Comparison of ENCODE assay signal across 1 cellular context in the genomic region with DNA sequence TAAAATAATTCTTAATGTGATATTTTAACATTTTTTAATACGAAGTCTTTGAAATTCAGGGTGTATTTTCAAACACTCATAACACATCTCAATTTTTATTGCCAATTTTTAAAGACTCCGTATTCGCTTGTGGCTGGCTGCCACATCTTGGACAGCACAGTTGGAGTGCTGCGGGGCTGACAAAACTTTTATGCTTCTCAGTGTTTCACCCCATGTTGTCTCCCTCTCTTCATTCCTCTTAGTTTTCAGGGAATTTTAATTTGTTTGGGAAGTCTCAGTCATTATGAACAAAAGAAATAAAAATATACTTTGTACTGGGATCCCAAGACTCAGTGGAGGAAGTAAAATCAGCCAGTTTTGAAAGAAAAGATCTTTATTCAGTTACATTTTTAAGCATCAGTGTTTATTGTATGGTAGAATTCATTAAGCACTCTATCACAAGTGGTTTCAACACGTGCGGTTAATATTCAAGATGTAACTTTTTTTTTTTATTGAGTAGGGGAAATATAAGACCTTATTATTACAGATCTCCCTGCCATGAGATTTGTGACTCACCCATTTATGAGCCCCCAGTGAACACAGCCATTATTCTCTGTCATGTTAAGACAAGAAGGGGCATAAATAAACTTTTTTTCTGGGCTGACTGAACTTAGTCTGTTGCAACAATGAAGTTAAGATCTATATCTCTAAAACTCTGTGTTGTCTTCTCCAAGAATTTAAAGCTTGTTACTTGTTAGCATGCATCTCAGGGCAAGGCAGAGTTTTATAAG.
TF ChIP-seq lines count a peak whose summit lies in the region.

No MANE protein-coding gene starts in this region.

TF ChIP-seq in K562, 482 proteins besides CTCF, POLR2A, EP300 and RAD21:
- TF ChIP-seq CEBPG (CRISPR knock-in tag; IDR thresholded peaks at IDR 0.05) = no peak
- peak in 1 of 2 experiments; percentile 39; a peak in 3 of 4 replicates for TF ChIP-seq CEBPG (tag; conservative IDR thresholded peaks at IDR 0.05 in 1 of 2, IDR thresholded peaks at IDR 0.05 in 1 of 2)
- TF ChIP-seq MEIS2 (IDR thresholded peaks at IDR 0.05; ENCODE audit: partially characterized antibody) = peak; percentile 49
- TF ChIP-seq, protein P1, sequence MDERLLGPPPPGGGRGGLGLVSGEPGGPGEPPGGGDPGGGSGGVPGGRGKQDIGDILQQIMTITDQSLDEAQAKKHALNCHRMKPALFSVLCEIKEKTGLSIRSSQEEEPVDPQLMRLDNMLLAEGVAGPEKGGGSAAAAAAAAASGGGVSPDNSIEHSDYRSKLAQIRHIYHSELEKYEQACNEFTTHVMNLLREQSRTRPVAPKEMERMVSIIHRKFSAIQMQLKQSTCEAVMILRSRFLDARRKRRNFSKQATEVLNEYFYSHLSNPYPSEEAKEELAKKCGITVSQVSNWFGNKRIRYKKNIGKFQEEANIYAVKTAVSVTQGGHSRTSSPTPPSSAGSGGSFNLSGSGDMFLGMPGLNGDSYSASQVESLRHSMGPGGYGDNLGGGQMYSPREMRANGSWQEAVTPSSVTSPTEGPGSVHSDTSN (CRISPR knock-in tag; IDR thresholded peaks at IDR 0.05; ENCODE audit: low read depth) = no peak
- TF ChIP-seq, protein P1 (tag; conservative IDR thresholded peaks at IDR 0.05; ENCODE audit: low read depth) = peak; percentile 85
- TF ChIP-seq ZNF707 (CRISPR knock-in tag; conservative IDR thresholded peaks at IDR 0.05) = no peak
- peak; percentile 69; the same call in 1 of the 2 replicates for TF ChIP-seq CEBPB (tag; IDR thresholded peaks at IDR 0.05)
- no peak for TF ChIP-seq JUND (IDR thresholded peaks at IDR 0.05; ENCODE audit: borderline replicate concordance, low read depth, low read length)
- peak; percentile 20; the same call in 1 of the 3 replicates for TF ChIP-seq JUND (tag; IDR thresholded peaks at IDR 0.05; ENCODE audit: borderline replicate concordance, low read depth, low read length)
TF ChIP-seq in K562: peak in this region for 5.
